11 cellular contexts compared by ENCODE assay signal in the genomic region with DNA sequence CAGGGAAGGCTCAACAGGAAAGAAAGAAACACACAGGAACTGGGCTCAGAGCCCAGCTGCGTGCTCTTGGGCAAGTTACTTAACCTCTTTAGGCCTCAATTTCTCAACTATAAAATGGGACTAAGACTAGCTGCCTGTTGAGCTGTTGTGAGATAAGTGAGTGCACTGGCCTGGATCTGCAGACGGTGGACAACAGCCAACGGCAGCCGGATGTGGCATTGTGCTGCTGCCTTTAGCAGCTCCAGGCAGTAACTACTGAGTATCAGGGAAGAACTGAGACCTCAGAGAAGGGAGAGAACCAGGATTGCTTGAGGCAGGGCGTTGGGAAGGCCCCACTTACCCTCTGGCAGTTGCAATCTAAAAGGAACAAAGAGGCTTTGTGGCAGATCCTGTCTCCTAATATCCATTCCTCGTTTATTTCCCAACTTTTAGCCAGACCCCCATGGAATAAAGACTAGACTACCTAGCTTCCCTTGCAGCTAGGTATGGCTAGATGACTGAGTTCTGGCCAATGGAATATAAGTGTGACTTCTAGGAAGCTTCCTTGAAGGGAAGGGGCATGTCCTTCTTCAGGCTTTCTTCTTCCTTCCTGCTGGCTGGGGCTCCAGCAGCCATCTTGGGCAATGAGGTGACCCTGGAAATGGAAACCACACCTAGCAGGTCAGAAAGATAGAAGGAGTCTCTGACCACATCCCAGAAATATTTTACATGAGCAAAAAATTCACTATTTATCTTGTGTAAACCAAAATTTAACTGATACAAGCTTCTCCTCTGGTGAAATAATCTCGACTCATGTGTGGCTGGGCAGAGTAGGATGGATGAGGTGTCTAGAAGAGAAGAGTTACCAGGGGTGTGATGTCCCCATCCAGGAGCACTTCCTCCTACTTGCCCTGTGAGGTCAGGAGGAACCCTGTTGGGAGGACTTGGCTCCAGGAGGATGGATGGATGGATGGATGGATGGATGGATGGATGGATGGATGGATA.
DNase-seq lines count a peak whose midpoint lies in the region; ATAC-seq and TF ChIP-seq lines count a peak whose summit lies in the region.
"Had no signal": no experiment of that assay in that cellular context is flagged by ENCODE, and none has a peak within 500 bp of the region (broad histone marks: within the 10 kb centered on the region; RNA-seq: fewer than 3 reads in every experiment).

No MANE protein-coding gene starts in this region.

- H3K4me3 ChIP-seq in NB4 (ENCODE audit: low read depth, low read length) = no peak overlapping the region
- H3K4me3 ChIP-seq in esophagus muscularis mucosa = no peak overlapping the region
- H3K4me3 ChIP-seq in upper lobe of right lung = no peak overlapping the region
- H3K4me3 ChIP-seq: ovary had no signal

- 74% methylated on average over 7 of the region's 7 CpGs for WGBS in esophagus muscularis mucosa

- intact Hi-C loops in esophagus muscularis mucosa (cut with DNase I) (no loop called here), upper lobe of right lung (cut with DNase I) (no loop called here)

- TF ChIP-seq POLR2A in NB4 (IDR thresholded peaks at IDR 0.05; ENCODE audit: extremely low read depth, insufficient read length) (no peak), esophagus muscularis mucosa (IDR thresholded peaks at IDR 0.05; ENCODE audit: low read depth) (no peak)

- TF ChIP-seq EP300 in esophagus muscularis mucosa (IDR thresholded peaks at IDR 0.05) = no peak

- H3K4me1 ChIP-seq in esophagus muscularis mucosa (peaks cover 58 to 81% (median 75%) of the 10 kb centered on the region in 4 donors), upper lobe of right lung (peaks cover 35% of the 10 kb centered on the region)

- no peaks in the 10 kb centered on the region for H3K9me3 ChIP-seq in esophagus muscularis mucosa
- H3K9me3 ChIP-seq in upper lobe of right lung = no peaks in the 10 kb centered on the region
- H3K9me3 ChIP-seq: ovary had no signal

- DNase-seq in NB4 (ENCODE audit: low read depth) = peak; percentile 74
- no peak for DNase-seq in esophagus muscularis mucosa (ENCODE audit: extremely low spot score)
- DNase-seq in mucosa of gallbladder (ENCODE audit: low spot score) = peak; percentile 47
- no peak for DNase-seq in upper lobe of right lung
- no peak for DNase-seq in NCI-H1048 (lab: John Stamatoyannopoulos, UW)
- no peak for DNase-seq in NCI-H82 treated with DMSO at 0.1 percent for 48 hours (lab: John Stamatoyannopoulos, UW; ENCODE audit: unreplicated experiment)
- DNase-seq in SK-N-DZ (ENCODE audit: low spot score) = no peak
- no peak for DNase-seq in NCI-H446 treated with DMSO at 0.1 percent for 48 hours (lab: John Stamatoyannopoulos, UW)
- DNase-seq: activated T-cell treated with anti-CD3 and anti-CD28 coated beads, Interleukin-2, amount 50 U/mL, for 72 hours; NCI-H2029 treated with DMSO at 0.1 percent for 48 hours; ovary had no signal

- H3K27ac ChIP-seq in esophagus muscularis mucosa (replicated peaks in 1 of 4) (peak overlapping the region; percentile 64 to 83 (median 78)), upper lobe of right lung (peak overlapping the region; percentile 87)
- H3K27ac ChIP-seq: ovary had no signal

- no peak for TF ChIP-seq CTCF in NB4 (IDR thresholded peaks at IDR 0.05; ENCODE audit: low read depth, low read length)
- no peak for TF ChIP-seq CTCF in esophagus muscularis mucosa (IDR thresholded peaks at IDR 0.05)
- TF ChIP-seq CTCF in upper lobe of right lung (IDR thresholded peaks at IDR 0.05) = no peak

- ATAC-seq in upper lobe of right lung = no peak

- H3K36me3 ChIP-seq in esophagus muscularis mucosa (no peaks in the 10 kb centered on the region), upper lobe of right lung (no peaks in the 10 kb centered on the region)
- H3K36me3 ChIP-seq: ovary had no signal

- H3K27me3 ChIP-seq in esophagus muscularis mucosa (no peaks in the 10 kb centered on the region), upper lobe of right lung (no peaks in the 10 kb centered on the region)
- H3K27me3 ChIP-seq: ovary had no signal

Comparison
In these comparisons a context has a peak if more than half of its experiments do, and no peak if none do; other contexts are left out.
1. DNase-seq: peak in NB4 (single experiment) and mucosa of gallbladder (single experiment); none in esophagus muscularis mucosa (single experiment), upper lobe of right lung (single experiment), NCI-H1048 (single experiment), NCI-H82 treated with DMSO at 0.1 percent for 48 hours (single experiment), SK-N-DZ (single experiment) and NCI-H446 treated with DMSO at 0.1 percent for 48 hours (single experiment).